Comparison of ENCODE assay signal across 1 cellular context in genomic region chr20:35952480-35953410, GRCh38.
A peak's percentile ranks its signal among the peaks of the same experiment; 100 is the strongest.
TF ChIP-seq lines count a peak whose summit lies in the region.

No MANE protein-coding gene starts in this region.

TF ChIP-seq in K562, 482 proteins besides CTCF, POLR2A, EP300 and RAD21 (continued from another document):
- 0 out of 2 replicates have a peak, but pooled peaks have one; percentile 23 for TF ChIP-seq ZBTB9 (CRISPR knock-in tag; IDR thresholded peaks at IDR 0.05)
- TF ChIP-seq ZZZ3 (IDR thresholded peaks at IDR 0.05), result no peak
- TF ChIP-seq POLR2AphosphoS2 (IDR thresholded peaks at IDR 0.05; ENCODE audit: low read length), result peak; percentile 59; the same call in 1 of the 2 replicates
- TF ChIP-seq ZNF3 (CRISPR knock-in tag; IDR thresholded peaks at IDR 0.05), result no peak
